In the genomic region with DNA sequence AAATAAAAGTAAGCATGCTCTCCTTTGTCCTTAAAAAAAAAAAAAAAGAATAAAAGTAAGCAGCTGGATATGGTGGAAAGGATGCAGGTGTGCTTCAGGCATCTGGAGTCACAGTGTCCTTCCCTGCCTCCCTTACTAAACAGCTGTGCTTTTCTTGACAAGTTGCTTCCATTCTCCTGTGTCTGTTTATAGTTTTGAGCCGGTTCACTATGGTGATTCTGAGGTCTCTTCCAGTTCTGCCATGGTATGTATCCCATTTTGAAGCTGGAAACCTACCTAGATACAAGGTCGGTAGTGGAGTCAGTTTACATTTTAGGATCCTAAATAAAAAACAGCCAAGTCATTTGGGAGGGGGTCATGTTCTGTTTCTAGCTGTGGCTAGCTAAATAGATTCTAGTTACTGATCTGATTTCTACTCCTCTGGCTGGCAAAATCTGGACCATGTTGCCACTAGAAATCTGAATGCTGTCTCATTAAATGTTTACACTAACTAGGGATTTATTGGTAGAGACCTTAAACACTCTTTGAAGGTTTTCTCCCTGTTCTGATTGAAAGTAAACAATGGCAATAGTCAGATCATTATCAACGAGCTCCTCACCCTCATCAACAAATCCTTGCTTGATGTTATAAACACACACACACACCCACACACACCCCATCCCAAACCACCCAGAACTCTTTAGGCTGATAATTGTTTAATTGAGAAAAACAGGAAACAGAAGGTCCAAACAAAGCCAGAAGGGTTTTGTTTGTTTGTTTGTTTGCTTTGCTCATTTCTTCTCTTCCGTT, we compare ENCODE assay signal across 11 cellular contexts. TPM values are rescaled to one million over a fixed set of nuclear protein-coding genes. Genes with fewer than 3 reads are reported as not detected.
DNase-seq lines count a peak whose midpoint lies in the region; ATAC-seq, FAIRE-seq and TF ChIP-seq lines count a peak whose summit lies in the region.
"Had no signal": no experiment of that assay in that cellular context is flagged by ENCODE, and none has a peak within 500 bp of the region (broad histone marks: within the 10 kb centered on the region; RNA-seq: fewer than 3 reads in every experiment).

No MANE protein-coding gene starts in this region.

- POLR2A ChIA-PET in Caco-2 (lab: Charles Lee): no interaction called here

- no peak for DNase-seq in left ventricle myocardium inferior
- DNase-seq in Right ventricle myocardium inferior (ENCODE audit: missing footprints): no peak
- peak; percentile 26 for DNase-seq in astrocyte (ENCODE audit: low read depth)
- DNase-seq in lung microvascular endothelial cell (ENCODE audit: low read depth in 2 of 2): peak; percentile 18 to 85
- DNase-seq in Caco-2: no peak
- no peak for DNase-seq in C1 segment of cervical spinal cord (lab: John Stamatoyannopoulos, UW)
- no peak for DNase-seq in pons (ENCODE audit: low spot score)
- DNase-seq: NCI-H1105 treated with DMSO at 0.1 percent for 48 hours had no signal

- TF ChIP-seq CTCF in left ventricle myocardium inferior (IDR thresholded peaks at IDR 0.05; ENCODE audit: borderline replicate concordance) (no peak), astrocyte (IDR thresholded peaks at IDR 0.05; ENCODE audit: insufficient read depth, low read depth, low read length) (no peak), Caco-2 (IDR thresholded peaks at IDR 0.05; ENCODE audit: insufficient read depth in 1 of 2, low read depth in 1 of 2, low read length in 1 of 2, severe bottlenecking in 1 of 2, unreplicated experiment in 1 of 2) (no peak)

- H3K4me3 ChIP-seq in left ventricle myocardium inferior (no peak overlapping the region), astrocyte (ENCODE audit: insufficient read depth, low read depth, low read length) (no peak overlapping the region), urinary bladder (ENCODE audit: low read depth, low read length) (no peak overlapping the region), Caco-2 (ENCODE audit: low read depth, low read length) (no peak overlapping the region)
- H3K4me3 ChIP-seq: GM12878 had no signal

- no peaks in the 10 kb centered on the region for H3K9me3 ChIP-seq in left ventricle myocardium inferior (replicated peaks)
- no peaks in the 10 kb centered on the region for H3K9me3 ChIP-seq in astrocyte (ENCODE audit: insufficient read depth, low read depth, low read length)
- H3K9me3 ChIP-seq in Caco-2: no peaks in the 10 kb centered on the region

- WGBS in urinary bladder: 29% methylated on average over 4 of the region's 4 CpGs

- H3K36me3 ChIP-seq in left ventricle myocardium inferior: peaks cover 22% of the 10 kb centered on the region
- no peaks in the 10 kb centered on the region for H3K36me3 ChIP-seq in astrocyte (ENCODE audit: insufficient read depth, low read length)
- no peaks in the 10 kb centered on the region for H3K36me3 ChIP-seq in urinary bladder (ENCODE audit: insufficient read depth)
- H3K36me3 ChIP-seq in Caco-2 (ENCODE audit: control insufficient read depth, insufficient read depth, low read length): no peaks in the 10 kb centered on the region

- H3K27me3 Mint-ChIP-seq in astrocyte (ENCODE audit: low read depth, unreplicated experiment): no peaks in the 10 kb centered on the region
- H3K27me3 Mint-ChIP-seq in Caco-2 (ENCODE audit: insufficient read depth, unreplicated experiment): peaks cover 8% of the 10 kb centered on the region

- H3K9ac ChIP-seq in astrocyte (ENCODE audit: low read length): no peak overlapping the region

- CTCF ChIA-PET in Caco-2 (lab: Charles Lee): interaction anchor here (0.6 kb wide), 1 partner anchor 682 kb away, joined by 3 read pairs; no protein-coding TSS in a partner anchor

- H3K4me3 Mint-ChIP-seq in astrocyte (ENCODE audit: unreplicated experiment): no peak overlapping the region
- no peak overlapping the region for H3K4me3 Mint-ChIP-seq in Caco-2 (ENCODE audit: unreplicated experiment)

- no peak for FAIRE-seq in astrocyte (lab: Jason Lieb, UNC)
- FAIRE-seq: GM12878 had no signal

- no peak overlapping the region for H2AFZ ChIP-seq in astrocyte (ENCODE audit: low read depth, low read length)

- H3K9me3 Mint-ChIP-seq in astrocyte (ENCODE audit: unreplicated experiment) (peaks cover 4% of the 10 kb centered on the region), Caco-2 (ENCODE audit: unreplicated experiment) (no peaks in the 10 kb centered on the region)

- H3K27me3 ChIP-seq in left ventricle myocardium inferior (ENCODE audit: low read depth) (no peaks in the 10 kb centered on the region), astrocyte (ENCODE audit: insufficient read depth, low read length) (peaks cover 2% of the 10 kb centered on the region), Caco-2 (replicated peaks; ENCODE audit: control insufficient read depth, insufficient read depth, low read length) (no peaks in the 10 kb centered on the region)

- BruUV-seq in Caco-2 (replicated peaks; lab: Mats Ljungman, UMichigan): no TSS peak

- H3K4me1 ChIP-seq in left ventricle myocardium inferior (peaks cover 82% of the 10 kb centered on the region), astrocyte (ENCODE audit: insufficient read depth, low read length) (peaks cover 11% of the 10 kb centered on the region), urinary bladder (ENCODE audit: insufficient read depth) (peaks cover 2% of the 10 kb centered on the region), Caco-2 (no peaks in the 10 kb centered on the region)

- no peak overlapping the region for H3K4me2 ChIP-seq in astrocyte (ENCODE audit: low read length)

- ATAC-seq in Right ventricle myocardium inferior: no peak
- ATAC-seq: GM12878 had no signal

- no peaks in the 10 kb centered on the region for H4K20me1 ChIP-seq in astrocyte (ENCODE audit: insufficient read depth, low read length)

- H3K36me3 Mint-ChIP-seq in astrocyte (ENCODE audit: low read depth, unreplicated experiment) (no peaks in the 10 kb centered on the region), Caco-2 (ENCODE audit: insufficient read depth, unreplicated experiment) (no peaks in the 10 kb centered on the region)

- no peaks in the 10 kb centered on the region for H3K79me2 ChIP-seq in astrocyte (ENCODE audit: insufficient read depth, low read length)

- H3K27ac Mint-ChIP-seq in astrocyte (ENCODE audit: unreplicated experiment) (peak overlapping the region; percentile 30), Caco-2 (ENCODE audit: unreplicated experiment) (no peak overlapping the region)
- H3K27ac Mint-ChIP-seq: progenitor cell of endocrine pancreas had no signal

- H3K4me1 Mint-ChIP-seq in astrocyte (ENCODE audit: low read depth, unreplicated experiment) (peaks cover 30% of the 10 kb centered on the region), Caco-2 (ENCODE audit: low read depth, unreplicated experiment) (no peaks in the 10 kb centered on the region)

- intact Hi-C loops in left ventricle myocardium inferior (cut with micrococcal nuclease): loop anchor here (5.0 kb wide), 1 partner anchor 77 kb away; no protein-coding TSS in a partner anchor
- intact Hi-C loops in Right ventricle myocardium inferior (cut with DNase I): loop anchor here (5.0 kb wide), 1 partner anchor 72 kb away; no protein-coding TSS in a partner anchor
- intact Hi-C loops in Caco-2 (cut with micrococcal nuclease; ENCODE audit: unreplicated experiment): no loop called here

- H3K27ac ChIP-seq in left ventricle myocardium inferior (replicated peaks) (peak overlapping the region; percentile 86), astrocyte (ENCODE audit: low read depth, low read length) (no peak overlapping the region), urinary bladder (ENCODE audit: low read depth) (peak overlapping the region; percentile 48)

RNA-seq across cellular contexts. Expression of a gene that starts 7.9 kb away (rescaled TPM):
- total RNA-seq in left ventricle myocardium inferior: 12.6 TPM
- total RNA-seq in Right ventricle myocardium inferior: 15.7 TPM
- total RNA-seq in astrocyte: 1.8 and 6.1 TPM in 2 replicates
- 69.1 and 91.1 TPM in 2 replicates for total RNA-seq in lung microvascular endothelial cell
- 74.0 TPM for total RNA-seq in urinary bladder
- polyA plus RNA-seq in urinary bladder: 29.4 TPM
- not detected in 2 replicates for total RNA-seq in Caco-2 (2022)

Comparison
In these comparisons a context has a peak if more than half of its experiments do, and no peak if none do; other contexts are left out.
1. DNase-seq: peak in astrocyte (single experiment) and lung microvascular endothelial cell (2 of 2); none in left ventricle myocardium inferior (single experiment), Right ventricle myocardium inferior (single experiment), Caco-2 (0 of 2), C1 segment of cervical spinal cord (0 of 14) and pons (single experiment).